ENCODE assay signal across 5 cellular contexts in genomic region chr1:222741630-222742457, GRCh38. TPM values are rescaled to one million over a fixed set of nuclear protein-coding genes. Genes with fewer than 3 reads are reported as not detected.
"Had no signal": no experiment of that assay in that cellular context is flagged by ENCODE, and none has a peak within 500 bp of the region (broad histone marks: within the 10 kb centered on the region; RNA-seq: fewer than 3 reads in every experiment).

No MANE protein-coding gene starts in this region.

RNA-seq across cellular contexts. Expression of gene FAM177B, which starts 4.8 kb away (rescaled TPM):
- total RNA-seq: activated CD4-positive, alpha-beta memory T cell treated with anti-CD3 and anti-CD28 coated beads, Interleukin-2, amount 10 ng/mL, durations not matched to agents 7 days and 5 days; activated naive CD8-positive, alpha-beta T cell treated with anti-CD3 and anti-CD28 coated beads for 36 hours; M059J; PC-3; SK-MEL-5 had no signal
